ENCODE assay signal across 7 cellular contexts in the genomic region with DNA sequence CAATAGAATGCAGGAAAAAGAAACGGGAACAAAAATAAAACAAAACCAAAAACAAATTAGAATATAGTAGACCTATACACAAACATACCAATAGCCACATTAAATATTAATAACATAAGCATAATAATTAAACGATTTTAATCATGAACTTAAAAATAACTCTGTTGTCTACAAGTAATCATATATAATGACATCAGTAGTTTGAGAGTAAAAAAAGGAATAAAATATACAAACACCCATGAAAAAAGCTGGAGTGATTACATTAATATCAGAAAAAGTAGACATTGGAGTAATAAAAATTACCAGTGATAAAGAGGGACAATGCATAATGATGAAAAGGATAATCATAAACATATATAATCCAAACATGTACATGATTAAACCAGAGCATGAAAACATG.
"Had no signal": no experiment of that assay in that cellular context is flagged by ENCODE, and none has a peak within 500 bp of the region (broad histone marks: within the 10 kb centered on the region; RNA-seq: fewer than 3 reads in every experiment).

No MANE protein-coding gene starts in this region.

- ATAC-seq: K562 had no signal

- H3K4me3 ChIP-seq: K562 had no signal

- H3K27ac ChIP-seq: HL-60, KMS-11 had no signal

- H3K9ac ChIP-seq: KMS-11 had no signal

- H3K4me2 ChIP-seq: KMS-11 had no signal

- FAIRE-seq: HTR-8/SVneo, K562 had no signal

- DNase-seq: IMR-90, KBM-7, KG1 had no signal
